In the genomic region with DNA sequence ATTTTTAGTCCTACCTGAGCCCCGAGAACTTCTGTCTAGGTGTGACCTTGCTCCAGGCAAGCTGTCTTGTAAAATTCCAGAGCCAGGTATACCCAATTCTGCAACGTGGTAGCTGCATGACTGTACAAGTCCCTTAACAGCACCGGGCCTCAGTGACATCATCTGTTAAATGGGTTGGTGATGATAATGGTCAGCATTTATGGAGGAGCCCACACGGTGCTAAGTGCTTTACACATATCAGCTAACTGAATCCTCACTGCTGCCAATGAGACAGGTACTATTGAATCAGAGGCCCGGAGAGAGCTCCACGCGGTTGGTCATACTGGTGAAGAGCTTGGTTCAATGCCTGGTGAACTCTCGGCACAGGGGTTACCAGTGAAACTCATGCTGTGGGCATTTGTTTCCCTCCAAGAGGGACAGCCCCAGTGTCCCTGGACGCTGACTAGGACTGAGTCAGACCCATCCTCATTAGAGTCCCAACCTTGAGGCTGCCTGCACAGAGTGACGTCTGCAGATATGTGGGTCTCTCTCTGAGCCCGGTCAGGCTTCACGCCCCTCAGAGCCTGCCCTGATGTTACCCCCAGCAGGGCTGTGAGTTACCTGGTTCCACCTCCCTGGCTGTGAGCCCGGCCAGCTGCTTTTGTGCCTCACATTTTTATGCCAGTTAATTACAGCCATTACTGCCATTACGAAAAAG, we compare ENCODE assay signal across 1 cellular context.
TF ChIP-seq lines count a peak whose summit lies in the region.

No MANE protein-coding gene starts in this region.

TF ChIP-seq in GM23338, 12 proteins besides CTCF, POLR2A, EP300 and RAD21 (continued from another document):
- TF ChIP-seq STAT1 (IDR thresholded peaks at IDR 0.05; ENCODE audit: unreplicated experiment) (no peak), JUNB (IDR thresholded peaks at IDR 0.05; ENCODE audit: unreplicated experiment) (no peak), EZH2 (IDR thresholded peaks at IDR 0.05; ENCODE audit: low read depth, unreplicated experiment) (no peak)
